25 cellular contexts compared by ENCODE assay signal in the genomic region with DNA sequence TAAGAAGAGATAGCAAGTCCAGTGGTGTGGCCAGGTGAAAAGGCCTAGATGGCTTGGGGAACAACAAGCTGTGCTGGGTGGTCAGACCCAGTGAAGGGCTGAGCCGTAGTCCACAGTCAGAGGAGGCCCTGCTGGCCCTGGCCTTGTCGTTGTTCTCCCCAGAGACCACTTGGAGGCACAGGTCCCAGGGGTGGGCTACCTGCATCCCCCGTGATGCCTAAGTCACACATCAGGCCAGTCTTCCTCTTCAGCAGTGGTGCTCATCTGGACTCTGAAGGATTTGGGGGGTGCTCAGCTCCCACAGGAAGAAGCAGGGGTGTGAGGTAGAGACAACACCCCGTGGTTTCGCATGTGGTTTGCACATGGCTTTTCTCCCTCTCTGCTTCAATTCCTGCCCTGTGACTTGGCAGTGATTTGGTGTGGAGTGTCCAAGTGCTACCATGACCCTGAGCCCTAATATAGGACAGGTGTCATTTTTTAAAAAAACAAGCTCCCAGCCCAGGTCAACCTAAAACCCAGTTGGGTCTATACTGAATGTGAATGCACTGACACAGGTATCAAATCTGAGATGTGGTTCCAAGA. TPM values are rescaled to one million over a fixed set of nuclear protein-coding genes. Genes with fewer than 3 reads are reported as not detected.
"Had no signal": no experiment of that assay in that cellular context is flagged by ENCODE, and none has a peak within 500 bp of the region (broad histone marks: within the 10 kb centered on the region; RNA-seq: fewer than 3 reads in every experiment).

No MANE protein-coding gene starts in this region.

- H3K27me3 Mint-ChIP-seq: activated CD4-positive, alpha-beta memory T cell treated with anti-CD3 and anti-CD28 coated beads, Interleukin-2, amount 10 ng/mL, durations not matched to agents 7 days and 5 days; activated CD4-positive, alpha-beta T cell treated with anti-CD3 and anti-CD28 coated beads for 36 hours; activated naive CD8-positive, alpha-beta T cell treated with anti-CD3 and anti-CD28 coated beads for 36 hours had no signal

- DNase-seq: activated CD4-positive, alpha-beta memory T cell treated with anti-CD3 and anti-CD28 coated beads, Interleukin-2, amount 10 ng/mL, durations not matched to agents 7 days and 5 days; activated CD4-positive, alpha-beta T cell treated with anti-CD3 and anti-CD28 coated beads for 36 hours; activated CD4-positive, alpha-beta T cell treated with anti-CD3 and anti-CD28 coated beads, Interleukin-2, amount 50 U/mL, for 1 hour; activated gamma-delta T cell; activated naive CD4-positive, alpha-beta T cell treated with anti-CD3 and anti-CD28 coated beads for 36 hours; activated naive CD8-positive, alpha-beta T cell treated with anti-CD3 and anti-CD28 coated beads for 36 hours; activated T-cell treated with anti-CD3 and anti-CD28 coated beads for 4 hours; activated T-cell treated with anti-CD3 and anti-CD28 coated beads, Interleukin-2, amount 50 U/mL, for 48 hours; Karpas-422; MV-4-11; NCI-H1105; NCI-H1436; NCI-H1694 treated with DMSO at 0.1 percent for 48 hours; NCI-H2029 treated with DMSO at 0.1 percent for 48 hours; NCI-H345; NCI-H510A; NCI-H526 treated with DMSO at 0.1 percent for 48 hours; NCI-H82; SIG-M5; T1000 had no signal

- H3K27ac Mint-ChIP-seq: activated CD4-positive, alpha-beta memory T cell treated with anti-CD3 and anti-CD28 coated beads, Interleukin-2, amount 10 ng/mL, durations not matched to agents 7 days and 5 days; activated CD4-positive, alpha-beta T cell treated with anti-CD3 and anti-CD28 coated beads for 36 hours; activated naive CD4-positive, alpha-beta T cell treated with anti-CD3 and anti-CD28 coated beads for 36 hours; activated naive CD8-positive, alpha-beta T cell treated with anti-CD3 and anti-CD28 coated beads for 36 hours; activated T-helper 17 cell treated with anti-CD3 and anti-CD28 coated beads, Interleukin-2, amount 50 U/mL, for 72 hours had no signal

- ATAC-seq: activated CD4-positive, alpha-beta T cell treated with anti-CD3 and anti-CD28 coated beads for 36 hours; activated T-helper 17 cell treated with anti-CD3 and anti-CD28 coated beads, Interleukin-2, amount 50 U/mL, for 72 hours had no signal

- H3K4me3 Mint-ChIP-seq: activated CD4-positive, alpha-beta memory T cell treated with anti-CD3 and anti-CD28 coated beads, Interleukin-2, amount 10 ng/mL, durations not matched to agents 7 days and 5 days; activated CD4-positive, alpha-beta T cell treated with anti-CD3 and anti-CD28 coated beads for 36 hours; activated naive CD4-positive, alpha-beta T cell treated with anti-CD3 and anti-CD28 coated beads for 36 hours; activated naive CD8-positive, alpha-beta T cell treated with anti-CD3 and anti-CD28 coated beads for 36 hours; activated T-helper 17 cell treated with anti-CD3 and anti-CD28 coated beads, Interleukin-2, amount 50 U/mL, for 72 hours had no signal

- H3K36me3 Mint-ChIP-seq: activated naive CD8-positive, alpha-beta T cell treated with anti-CD3 and anti-CD28 coated beads for 36 hours had no signal

- H3K9me3 Mint-ChIP-seq: activated CD4-positive, alpha-beta memory T cell treated with anti-CD3 and anti-CD28 coated beads, Interleukin-2, amount 10 ng/mL, durations not matched to agents 7 days and 5 days; activated naive CD4-positive, alpha-beta T cell treated with anti-CD3 and anti-CD28 coated beads for 36 hours; activated naive CD8-positive, alpha-beta T cell treated with anti-CD3 and anti-CD28 coated beads for 36 hours; activated T-helper 17 cell treated with anti-CD3 and anti-CD28 coated beads, Interleukin-2, amount 50 U/mL, for 72 hours had no signal

RNA-seq across cellular contexts. Expression of a gene that starts 51.0 kb away (rescaled TPM):
- total RNA-seq: activated CD4-positive, alpha-beta memory T cell treated with anti-CD3 and anti-CD28 coated beads, Interleukin-2, amount 10 ng/mL, durations not matched to agents 7 days and 5 days; activated CD4-positive, alpha-beta T cell treated with anti-CD3 and anti-CD28 coated beads for 36 hours; activated CD8-positive, alpha-beta memory T cell treated with anti-CD3 and anti-CD28 coated beads for 36 hours; activated naive CD4-positive, alpha-beta T cell treated with anti-CD3 and anti-CD28 coated beads for 36 hours; activated naive CD8-positive, alpha-beta T cell treated with anti-CD3 and anti-CD28 coated beads for 36 hours; activated T-helper 17 cell treated with anti-CD3 and anti-CD28 coated beads, Interleukin-2, amount 50 U/mL, for 72 hours; MCF 10A; OCI-LY7; RPMI7951 had no signal
